ENCODE assay signal across 8 cellular contexts in genomic region chr16:588889-589657, GRCh38. TPM values are rescaled to one million over a fixed set of nuclear protein-coding genes. Genes with fewer than 3 reads are reported as not detected.
DNase-seq lines count a peak whose midpoint lies in the region; ATAC-seq and TF ChIP-seq lines count a peak whose summit lies in the region.

No MANE protein-coding gene starts in this region.

- H3K36me3 Mint-ChIP-seq in activated naive CD4-positive, alpha-beta T cell treated with anti-CD3 and anti-CD28 coated beads, Interleukin-2, amount 50 U/mL, for 24 hours: no peaks in the 10 kb centered on the region

- peak overlapping the region; percentile 100 for H3K27ac Mint-ChIP-seq in activated naive CD4-positive, alpha-beta T cell treated with anti-CD3 and anti-CD28 coated beads, Interleukin-2, amount 50 U/mL, for 24 hours

- DNase-seq in NCI-H1048 (lab: John Stamatoyannopoulos, UW) (peak; percentile 64), SK-N-MC (ENCODE audit: low read depth, low spot score) (peak; percentile 84), glomerular endothelial cell (ENCODE audit: extremely low read depth, low read depth, low spot score) (peak; percentile 34), omental fat pad (ENCODE audit: low spot score) (peak; percentile 99)

- H3K4me3 ChIP-seq in GM08714 (ENCODE audit: low read length): peak overlapping the region; percentile 83
- H3K4me3 ChIP-seq in SK-N-MC: peak overlapping the region; percentile 99

- no peaks in the 10 kb centered on the region for H3K9me3 ChIP-seq in SK-N-MC (ENCODE audit: low read depth, low read length)

- H3K4me1 Mint-ChIP-seq in activated naive CD4-positive, alpha-beta T cell treated with anti-CD3 and anti-CD28 coated beads, Interleukin-2, amount 50 U/mL, for 24 hours: peaks cover 25% of the 10 kb centered on the region

- H3K27ac ChIP-seq in SK-N-MC (peak overlapping the region; percentile 98), temporal lobe (ENCODE audit: low read depth, low read length) (peak overlapping the region; percentile 93)

- H3K4me3 Mint-ChIP-seq in activated naive CD4-positive, alpha-beta T cell treated with anti-CD3 and anti-CD28 coated beads, Interleukin-2, amount 50 U/mL, for 24 hours: peak overlapping the region; percentile 97

- peak overlapping the region; percentile 96 for H3K9ac ChIP-seq in SK-N-MC (ENCODE audit: insufficient read length)

- H3K9me3 Mint-ChIP-seq in activated naive CD4-positive, alpha-beta T cell treated with anti-CD3 and anti-CD28 coated beads, Interleukin-2, amount 50 U/mL, for 24 hours: no peaks in the 10 kb centered on the region

- ATAC-seq in HG02571 (IDR thresholded peaks at IDR 0.05; ENCODE audit: unreplicated experiment) (peak; percentile 78), omental fat pad (ENCODE audit: low FRiP score) (peak; percentile 89)

- no peaks in the 10 kb centered on the region for H3K27me3 Mint-ChIP-seq in activated naive CD4-positive, alpha-beta T cell treated with anti-CD3 and anti-CD28 coated beads, Interleukin-2, amount 50 U/mL, for 24 hours

- no peak for TF ChIP-seq CTCF in omental fat pad (IDR thresholded peaks at IDR 0.05)

- H3K36me3 ChIP-seq in SK-N-MC (ENCODE audit: insufficient read depth, low read length): no peaks in the 10 kb centered on the region

RNA-seq across cellular contexts. Expression of gene RAB40C, which starts 0.8 kb away (rescaled TPM):
- 17.6 and 25.1 TPM in 2 replicates for total RNA-seq in glomerular endothelial cell
- total RNA-seq in omental fat pad: 10 to 100 TPM; 11.6 to 20.6 (median 14.8) TPM
- 20.9 TPM for total RNA-seq in temporal lobe

RNA-seq across cellular contexts. Expression of gene PIGQ, which starts 19.3 kb away (rescaled TPM):
- total RNA-seq in glomerular endothelial cell: 34.6 and 69.5 TPM in 2 replicates
- 10 to 100 TPM; 22.0 to 25.1 (median 23.8) TPM for total RNA-seq in omental fat pad
- 22.1 TPM for total RNA-seq in temporal lobe

RNA-seq across cellular contexts. Expression of gene NHLRC4, which starts 22.3 kb away (rescaled TPM):
- total RNA-seq in glomerular endothelial cell (2.7 and 3.3 TPM in 2 replicates), omental fat pad (1 to 10 TPM in 3 of 4 donors, under 1 TPM in 1; 0.24 to 5.5 (median 1.2) TPM), temporal lobe (0.25 TPM)

RNA-seq across cellular contexts. Expression of gene PRR35, which starts 28.9 kb away (rescaled TPM):
- not detected in 2 replicates for total RNA-seq in glomerular endothelial cell
- under 1 TPM in 1 of 4 donors, not detected in 3; 0.19 TPM for total RNA-seq in omental fat pad
- not detected for total RNA-seq in temporal lobe

RNA-seq across cellular contexts. Expression of gene WFIKKN1, which starts 41.7 kb away (rescaled TPM):
- total RNA-seq in glomerular endothelial cell: 0.06 TPM in 1 of 2 replicates, not detected in the other
- total RNA-seq in omental fat pad: under 1 TPM in 3 of 4 donors, not detected in 1; 0.19 to 0.63 (median 0.25) TPM
- 0.74 TPM for total RNA-seq in temporal lobe

Comparison
In these comparisons a context has a peak if more than half of its experiments do, and no peak if none do; other contexts are left out.
1. Peak in every context shown above with its lines: DNase-seq, ATAC-seq, H3K4me3 ChIP-seq and H3K27ac ChIP-seq.
2. DNase-seq: peak in every context shown above with its lines; median percentile 99 in omental fat pad; 84 in SK-N-MC; 64 in NCI-H1048; 34 in glomerular endothelial cell.